Comparison of ENCODE assay signal across 25 cellular contexts in the genomic region with DNA sequence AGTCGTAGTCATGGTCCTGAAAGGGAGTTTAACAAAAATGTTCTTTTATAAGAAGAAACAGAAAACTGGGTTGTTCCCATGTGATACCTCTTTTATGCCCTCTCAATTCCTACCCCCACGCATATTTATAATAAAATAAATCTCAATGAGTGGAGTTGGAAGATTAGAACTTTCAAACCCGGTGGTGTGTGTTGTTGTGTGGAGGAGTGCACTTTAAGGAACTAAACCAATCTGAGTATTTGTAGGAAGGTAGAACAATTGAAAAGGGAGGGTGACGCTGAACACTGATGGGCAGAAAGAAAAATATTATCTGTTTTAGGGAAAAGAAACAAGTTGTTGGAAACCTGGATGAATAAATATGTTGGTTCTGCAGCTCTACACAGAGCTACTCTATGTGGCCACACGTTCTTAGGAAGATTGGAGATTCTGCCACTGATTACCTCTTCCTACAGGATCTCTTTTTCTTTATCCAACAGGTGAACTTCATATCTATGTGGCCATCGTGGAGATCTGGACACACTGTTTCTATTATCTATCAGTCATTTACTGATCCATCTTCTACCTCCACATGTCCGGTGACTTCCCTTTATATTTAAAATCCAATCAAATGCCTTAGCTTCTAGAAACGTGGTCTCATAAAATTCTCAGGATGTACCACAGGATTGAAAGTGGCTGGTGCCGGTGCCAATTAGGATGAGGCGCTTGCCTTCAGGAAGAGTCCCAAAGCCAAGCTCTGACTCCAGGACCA. TPM values are rescaled to one million over a fixed set of nuclear protein-coding genes. Genes with fewer than 3 reads are reported as not detected.
A peak's percentile ranks its signal among the peaks of the same experiment; 100 is the strongest.
DNase-seq lines count a peak whose midpoint lies in the region; ATAC-seq, FAIRE-seq and TF ChIP-seq lines count a peak whose summit lies in the region.
"Had no signal": no experiment of that assay in that cellular context is flagged by ENCODE, and none has a peak within 500 bp of the region (broad histone marks: within the 10 kb centered on the region; RNA-seq: fewer than 3 reads in every experiment).

No MANE protein-coding gene starts in this region.

- peaks cover 13% of the 10 kb centered on the region for H3K4me1 ChIP-seq in iPS-15b (ENCODE audit: control insufficient read depth, insufficient read depth, low read length)

- H3K36me3 ChIP-seq in iPS-15b (ENCODE audit: control insufficient read depth, insufficient read depth, low read length): no peaks in the 10 kb centered on the region
- H3K36me3 ChIP-seq: Peyer's patch had no signal

- peaks cover 7% of the 10 kb centered on the region for H3K36me3 Mint-ChIP-seq in T-helper 1 cell treated with Interleukin-12 subunit alpha and Interleukin-12 subunit beta and Interleukin-4 antibody, amounts not matched to agents 30 μg/mL and 1 μg/mL, for 36 hours (ENCODE audit: low read depth)
- peaks cover 4% of the 10 kb centered on the region for H3K36me3 Mint-ChIP-seq in type B pancreatic cell

- peaks cover 43% of the 10 kb centered on the region for H3K4me1 Mint-ChIP-seq in T-helper 1 cell treated with Interleukin-12 subunit alpha and Interleukin-12 subunit beta and Interleukin-4 antibody, amounts not matched to agents 30 μg/mL and 1 μg/mL, for 36 hours (ENCODE audit: low read depth)
- H3K4me1 Mint-ChIP-seq in stimulated activated naive CD8-positive, alpha-beta T cell treated with anti-CD3 and anti-CD28 coated beads, Interleukin-15, amount 100 ng/mL, for 72 hours: peaks cover 84% of the 10 kb centered on the region
- H3K4me1 Mint-ChIP-seq in type B pancreatic cell (ENCODE audit: unreplicated experiment): peaks cover 36% of the 10 kb centered on the region

- DNase-seq in T-helper 1 cell: no peak
- DNase-seq in stimulated activated naive CD8-positive, alpha-beta T cell treated with anti-CD3 and anti-CD28 coated beads, Interleukin-15, amount 100 ng/mL, for 72 hours: no peak
- no peak for DNase-seq in stimulated activated naive CD8-positive, alpha-beta T cell treated with anti-CD3 and anti-CD28 coated beads, Interleukin-15, Interleukin-2, amounts not matched to agents 100 U/mL and 50 U/mL, for 24 hours
- no peak for DNase-seq in type B pancreatic cell (ENCODE audit: extremely low spot score, unreplicated experiment)
- DNase-seq in stimulated activated CD4-positive, alpha-beta T cell treated with anti-CD3 and anti-CD28 coated beads, Interleukin-1b, Interleukin-23, amount 100 ng/mL, for 48 hours: no peak
- no peak for DNase-seq in GM12892 (ENCODE audit: insufficient read length)
- DNase-seq: 8988T, AML-193, C1 segment of cervical spinal cord, DMS53, GDM1, MV-4-11, NCI-H1105 treated with DMSO at 0.1 percent for 48 hours, NCI-H2029 treated with DMSO at 0.1 percent for 48 hours, NCI-H2171, NCI-H345, NCI-H524 treated with DMSO at 0.1 percent for 48 hours, NCI-H82, Peyer's patch had no signal

- no peak overlapping the region for H3K4me3 Mint-ChIP-seq in T-helper 1 cell treated with Interleukin-12 subunit alpha and Interleukin-12 subunit beta and Interleukin-4 antibody, amounts not matched to agents 30 μg/mL and 1 μg/mL, for 36 hours
- H3K4me3 Mint-ChIP-seq in stimulated activated naive CD8-positive, alpha-beta T cell treated with anti-CD3 and anti-CD28 coated beads, Interleukin-15, amount 100 ng/mL, for 72 hours: peak overlapping the region; percentile 3 to 13
- peak overlapping the region; percentile 44 for H3K4me3 Mint-ChIP-seq in type B pancreatic cell

- H3K9me3 Mint-ChIP-seq in T-helper 1 cell treated with Interleukin-12 subunit alpha and Interleukin-12 subunit beta and Interleukin-4 antibody, amounts not matched to agents 30 μg/mL and 1 μg/mL, for 36 hours: no peaks in the 10 kb centered on the region
- H3K9me3 Mint-ChIP-seq in stimulated activated naive CD8-positive, alpha-beta T cell treated with anti-CD3 and anti-CD28 coated beads, Interleukin-15, amount 100 ng/mL, for 72 hours: no peaks in the 10 kb centered on the region
- no peaks in the 10 kb centered on the region for H3K9me3 Mint-ChIP-seq in type B pancreatic cell

- TF ChIP-seq POLR2A in GM12892 (IDR thresholded peaks at IDR 0.05; ENCODE audit: low read depth, low read length): no peak

- no peaks in the 10 kb centered on the region for H3K9me3 ChIP-seq in iPS-15b (ENCODE audit: control insufficient read depth, insufficient read depth, low read length)
- H3K9me3 ChIP-seq: Peyer's patch had no signal

- H3K27ac Mint-ChIP-seq in T-helper 1 cell treated with Interleukin-12 subunit alpha and Interleukin-12 subunit beta and Interleukin-4 antibody, amounts not matched to agents 30 μg/mL and 1 μg/mL, for 36 hours: peak overlapping the region; percentile 33
- no peak overlapping the region for H3K27ac Mint-ChIP-seq in stimulated activated naive CD8-positive, alpha-beta T cell treated with anti-CD3 and anti-CD28 coated beads, Interleukin-15, amount 100 ng/mL, for 72 hours
- H3K27ac Mint-ChIP-seq in type B pancreatic cell: no peak overlapping the region

- H3K27me3 ChIP-seq in iPS-15b (ENCODE audit: control insufficient read depth, insufficient read depth, low read length): peaks cover 100% of the 10 kb centered on the region

- ATAC-seq in stimulated activated naive CD8-positive, alpha-beta T cell treated with anti-CD3 and anti-CD28 coated beads, Interleukin-15, amount 100 ng/mL, for 72 hours: no peak
- ATAC-seq in stimulated activated naive CD8-positive, alpha-beta T cell treated with anti-CD3 and anti-CD28 coated beads, Interleukin-15, Interleukin-2, amounts not matched to agents 100 U/mL and 50 U/mL, for 24 hours: no peak

- H3K27me3 Mint-ChIP-seq in T-helper 1 cell treated with Interleukin-12 subunit alpha and Interleukin-12 subunit beta and Interleukin-4 antibody, amounts not matched to agents 30 μg/mL and 1 μg/mL, for 36 hours (ENCODE audit: low read depth): peaks cover 95% of the 10 kb centered on the region
- peaks cover 100% of the 10 kb centered on the region for H3K27me3 Mint-ChIP-seq in stimulated activated naive CD8-positive, alpha-beta T cell treated with anti-CD3 and anti-CD28 coated beads, Interleukin-15, amount 100 ng/mL, for 72 hours
- H3K27me3 Mint-ChIP-seq in type B pancreatic cell: peaks cover 100% of the 10 kb centered on the region

- H3K9ac ChIP-seq in iPS-15b (ENCODE audit: low read depth, low read length): no peak overlapping the region

- no peak for FAIRE-seq in GM12892 (lab: Jason Lieb, UNC)
- FAIRE-seq: D721Med, GM19239, H54 had no signal

- TF ChIP-seq CTCF in type B pancreatic cell (conservative IDR thresholded peaks at IDR 0.05): no peak

- H3K4me3 ChIP-seq in iPS-15b (ENCODE audit: low read depth, low read length): peak overlapping the region; percentile 52
- H3K4me3 ChIP-seq: Peyer's patch had no signal

RNA-seq across cellular contexts. Expression of a gene that starts 13.0 kb away (rescaled TPM):
- 18.5 and 71.4 TPM in 2 replicates for total RNA-seq in type B pancreatic cell (ENCODE audit: low replicate concordance)
- 2.8 TPM for polyA plus RNA-seq in GM12892 (2012; ENCODE audit: missing spikeins)
- total RNA-seq: OCI-LY7 had no signal
